Comparison of ENCODE assay signal across 13 cellular contexts in genomic region chr11:65433657-65434056, GRCh38. TPM values are rescaled to one million over a fixed set of nuclear protein-coding genes. Genes with fewer than 3 reads are reported as not detected.
DNase-seq lines count a peak whose midpoint lies in the region; ATAC-seq and TF ChIP-seq lines count a peak whose summit lies in the region.
"Had no signal": no experiment of that assay in that cellular context is flagged by ENCODE, and none has a peak within 500 bp of the region (broad histone marks: within the 10 kb centered on the region; RNA-seq: fewer than 3 reads in every experiment).

No MANE protein-coding gene starts in this region.

- no peak overlapping the region for H3K4me2 ChIP-seq in Karpas-422 (ENCODE audit: low read depth, low read length, poor library complexity, severe bottlenecking)
- H3K4me2 ChIP-seq in smooth muscle cell: no peak overlapping the region

- peaks cover 29% of the 10 kb centered on the region for H3K36me3 ChIP-seq in Karpas-422 (ENCODE audit: insufficient read depth, low read length)
- H3K36me3 ChIP-seq in adipocyte (ENCODE audit: control insufficient read depth, insufficient read depth, low read length, severe bottlenecking): peaks cover 55% of the 10 kb centered on the region
- H3K36me3 ChIP-seq in smooth muscle cell (ENCODE audit: low read depth): no peaks in the 10 kb centered on the region

- H3K4me1 ChIP-seq in Karpas-422 (ENCODE audit: low read length): peaks cover 49% of the 10 kb centered on the region
- peaks cover 25% of the 10 kb centered on the region for H3K4me1 ChIP-seq in adipocyte (ENCODE audit: control insufficient read depth, insufficient read depth, low read length)
- H3K4me1 ChIP-seq in smooth muscle cell (ENCODE audit: low read depth): peaks cover 3% of the 10 kb centered on the region

- 100% methylated on average over 2 of the region's 2 CpGs for WGBS in smooth muscle cell (ENCODE audit: low lambda C conversion rate)

- no peak overlapping the region for H3K4me3 Mint-ChIP-seq in immature natural killer cell

- no peaks in the 10 kb centered on the region for H4K20me1 ChIP-seq in Karpas-422 (ENCODE audit: insufficient read depth, low read depth, low read length)
- peaks cover 99% of the 10 kb centered on the region for H4K20me1 ChIP-seq in smooth muscle cell (ENCODE audit: low read depth)

- peaks cover 8 to 28% (median 19%) of the 10 kb centered on the region in 3 donors for H3K36me3 Mint-ChIP-seq in immature natural killer cell

- no peaks in the 10 kb centered on the region for H3K9me2 ChIP-seq in Karpas-422 (replicated peaks; ENCODE audit: insufficient read depth, low read length)

- no peak overlapping the region for H2AFZ ChIP-seq in Karpas-422 (ENCODE audit: low read length)
- H2AFZ ChIP-seq in smooth muscle cell (ENCODE audit: low read depth): no peak overlapping the region

- H3K27ac ChIP-seq in Karpas-422 (ENCODE audit: low read length): peak overlapping the region; percentile 97
- H3K27ac ChIP-seq in smooth muscle cell (ENCODE audit: low read depth): peak overlapping the region; percentile 100

- H3K27me3 ChIP-seq in Karpas-422 (ENCODE audit: low read length): no peaks in the 10 kb centered on the region
- H3K27me3 ChIP-seq in adipocyte (replicated peaks; ENCODE audit: control insufficient read depth, insufficient read depth, low read length): no peaks in the 10 kb centered on the region
- no peaks in the 10 kb centered on the region for H3K27me3 ChIP-seq in smooth muscle cell (ENCODE audit: low read depth)

- H3K27me3 Mint-ChIP-seq in immature natural killer cell (ENCODE audit: low read depth in 3 of 3): peaks cover 0 to 8% (median 0%) of the 10 kb centered on the region in 3 donors
- H3K27me3 Mint-ChIP-seq: stimulated activated naive CD8-positive, alpha-beta T cell treated with anti-CD3 and anti-CD28 coated beads, Interleukin-15, amount 100 ng/mL, for 72 hours had no signal

- no peaks in the 10 kb centered on the region for H3K9me3 ChIP-seq in Karpas-422 (ENCODE audit: low read length)
- no peaks in the 10 kb centered on the region for H3K9me3 ChIP-seq in adipocyte (ENCODE audit: control insufficient read depth, low read length)
- H3K9me3 ChIP-seq in smooth muscle cell (replicated peaks; ENCODE audit: low read depth): no peaks in the 10 kb centered on the region

- H3K4me1 Mint-ChIP-seq in immature natural killer cell: peaks cover 83 to 97% of the 10 kb centered on the region in 2 donors

- ATAC-seq in GM21390 (IDR thresholded peaks at IDR 0.05; ENCODE audit: unreplicated experiment): no peak
- ATAC-seq: activated naive CD4-positive, alpha-beta T cell treated with anti-CD3 and anti-CD28 coated beads, Interleukin-2, amount 50 U/mL, for 72 hours; stimulated activated naive CD8-positive, alpha-beta T cell treated with anti-CD3 and anti-CD28 coated beads, Interleukin-15, amount 100 ng/mL, for 72 hours had no signal

- peaks cover 81% of the 10 kb centered on the region for H3F3A ChIP-seq in smooth muscle cell (ENCODE audit: low read depth)

- TF ChIP-seq CTCF in smooth muscle cell (IDR thresholded peaks at IDR 0.05; ENCODE audit: borderline replicate concordance, insufficient read depth, poor library complexity, severe bottlenecking): no peak

- H3K4me3 ChIP-seq in Karpas-422 (ENCODE audit: low read length) (no peak overlapping the region), adipocyte (ENCODE audit: low read length) (peak overlapping the region; percentile 99), smooth muscle cell (no peak overlapping the region)

- H3K9ac ChIP-seq in Karpas-422 (ENCODE audit: low read length) (no peak overlapping the region), adipocyte (ENCODE audit: low read length) (peak overlapping the region; percentile 100), smooth muscle cell (ENCODE audit: low read depth) (no peak overlapping the region)

- peak overlapping the region; percentile 11 to 99 (median 91) for H3K27ac Mint-ChIP-seq in immature natural killer cell
- H3K27ac Mint-ChIP-seq: stimulated activated naive CD8-positive, alpha-beta T cell treated with anti-CD3 and anti-CD28 coated beads, Interleukin-15, amount 100 ng/mL, for 72 hours had no signal

- DNase-seq in Karpas-422 (no peak), adipocyte (ENCODE audit: low read depth) (no peak), immature natural killer cell (no peak), smooth muscle cell (lab: John Stamatoyannopoulos, UW; ENCODE audit: unreplicated experiment) (no peak), NCI-H1105 (lab: John Stamatoyannopoulos, UW) (no peak)
- DNase-seq in stimulated activated CD4-positive, alpha-beta T cell treated with anti-CD3 and anti-CD28 coated beads, Interleukin-12 subunit alpha, Interleukin-12 subunit beta, amount 100 ng/mL, for 4 hours: no peak
- DNase-seq: effector CD4-positive, alpha-beta T cell; GOT3; NCI-H1417 treated with DMSO at 0.1 percent for 48 hours; stimulated activated CD4-positive, alpha-beta T cell treated with anti-CD3 and anti-CD28 coated beads, Interleukin-4, amount 100 ng/mL, for 24 hours; stimulated activated naive CD8-positive, alpha-beta T cell treated with anti-CD3 and anti-CD28 coated beads, Interleukin-15, amount 100 ng/mL, for 72 hours had no signal

- H3K9me3 Mint-ChIP-seq in immature natural killer cell: no peaks in the 10 kb centered on the region
- H3K9me3 Mint-ChIP-seq: activated naive CD4-positive, alpha-beta T cell treated with anti-CD3 and anti-CD28 coated beads, Interleukin-2, amount 50 U/mL, for 72 hours; stimulated activated naive CD8-positive, alpha-beta T cell treated with anti-CD3 and anti-CD28 coated beads, Interleukin-15, amount 100 ng/mL, for 72 hours had no signal

- H3K79me2 ChIP-seq in Karpas-422 (ENCODE audit: low read length) (peaks cover 10% of the 10 kb centered on the region), smooth muscle cell (ENCODE audit: low read depth) (peaks cover 100% of the 10 kb centered on the region)

RNA-seq across cellular contexts. Expression of gene NEAT1, which starts 11.1 kb away (rescaled TPM):
- total RNA-seq in Karpas-422 (2014; rRNA removed; shearing (Covaris generic); ENCODE audit: low replicate concordance): 36.5 and 74.7 TPM in 2 replicates
- polyA plus RNA-seq in immature natural killer cell (1 to 10 TPM in 2 of 3 donors, under 1 TPM in 1; 0.26 to 5.9 (median 1.4) TPM), smooth muscle cell (14.9 and 84.6 TPM in 2 replicates)
- 142 and 155 TPM in 2 replicates for total RNA-seq in smooth muscle cell

RNA-seq across cellular contexts. Expression of gene FRMD8, which starts 47.2 kb away (rescaled TPM):
- 48.5 and 102 TPM in 2 replicates for total RNA-seq in Karpas-422 (2014; rRNA removed; shearing (Covaris generic); ENCODE audit: low replicate concordance)
- polyA plus RNA-seq in immature natural killer cell (10 to 100 TPM; 62.8 to 73.5 (median 63.4) TPM), smooth muscle cell (37.8 and 40.8 TPM in 2 replicates)
- 16.7 and 19.1 TPM in 2 replicates for total RNA-seq in smooth muscle cell

RNA-seq across cellular contexts. Expression of gene SLC25A45, which starts 51.2 kb away (rescaled TPM):
- total RNA-seq in Karpas-422 (2014; rRNA removed; shearing (Covaris generic); ENCODE audit: low replicate concordance): 6.7 and 9.7 TPM in 2 replicates
- polyA plus RNA-seq in immature natural killer cell: 10 to 100 TPM in 2 of 3 donors, 1 to 10 TPM in 1; 4.5 to 16.0 (median 10.3) TPM
- 0.81 and 2.2 TPM in 2 replicates for total RNA-seq in smooth muscle cell
- 3.4 and 7.7 TPM in 2 replicates for polyA plus RNA-seq in smooth muscle cell
